In genomic region chr6:166839569-166839968, GRCh38 we compare ENCODE assay signal across 2 cellular contexts.
A peak's percentile ranks its signal among the peaks of the same experiment; 100 is the strongest.
TF ChIP-seq lines count a peak whose summit lies in the region.

No MANE protein-coding gene starts in this region.

TF ChIP-seq in HepG2, 621 proteins besides CTCF, POLR2A, EP300 and RAD21 (continued from another document):
- TF ChIP-seq PCBP1 (IDR thresholded peaks at IDR 0.05; ENCODE audit: borderline replicate concordance, low read depth, low read length) (peak; percentile 93; the same call in 1 of the 2 replicates), JUND (CRISPR knock-in tag; IDR thresholded peaks at IDR 0.05) (no peak), ZNF850 (CRISPR knock-in tag; conservative IDR thresholded peaks at IDR 0.05) (no peak), MEIS2 (CRISPR knock-in tag; IDR thresholded peaks at IDR 0.05) (no peak), XBP1 (CRISPR knock-in tag; IDR thresholded peaks at IDR 0.05) (no peak), HNRNPK (IDR thresholded peaks at IDR 0.05; ENCODE audit: low read depth, low read length, poor library complexity, severe bottlenecking) (peak; percentile 99), CBX2 (IDR thresholded peaks at IDR 0.05; ENCODE audit: low read depth, low read length) (no peak), CBX2 (CRISPR knock-in tag; IDR thresholded peaks at IDR 0.05; ENCODE audit: low read depth) (no peak)

TF ChIP-seq in K562, 482 proteins besides CTCF, POLR2A, EP300 and RAD21 (continued from another document):
- TF ChIP-seq NR2C2 (CRISPR knock-in tag; IDR thresholded peaks at IDR 0.05): no peak
- TF ChIP-seq NR2C2 (tag; IDR thresholded peaks at IDR 0.05): no peak
- TF ChIP-seq CHD1 (IDR thresholded peaks at IDR 0.05; ENCODE audit: low read length): no peak
